In genomic region chr13:50991624-50992610, GRCh38 we compare ENCODE assay signal across 9 cellular contexts.
A peak's percentile ranks its signal among the peaks of the same experiment; 100 is the strongest.
DNase-seq lines count a peak whose midpoint lies in the region; ATAC-seq, FAIRE-seq and TF ChIP-seq lines count a peak whose summit lies in the region.
"Had no signal": no experiment of that assay in that cellular context is flagged by ENCODE, and none has a peak within 500 bp of the region (broad histone marks: within the 10 kb centered on the region; RNA-seq: fewer than 3 reads in every experiment).

No MANE protein-coding gene starts in this region.

- DNase-seq in effector memory CD8-positive, alpha-beta T cell: no peak
- DNase-seq in H7 (no peak), D341Med (ENCODE audit: low spot score) (no peak), kidney (no peak)
- no peak for DNase-seq in activated effector memory CD4-positive, alpha-beta T cell treated with anti-CD3 and anti-CD28 coated beads, Interleukin-2, amount 50 U/mL, for 16 hours

- H3K27ac ChIP-seq in KOPT-K1 (ENCODE audit: low read depth, low read length, poor library complexity, severe bottlenecking) (peak overlapping the region; percentile 80), kidney (ENCODE audit: low read depth in 2 of 2, low read length in 2 of 2) (no peak overlapping the region)

- H3K36me3 ChIP-seq in KOPT-K1 (ENCODE audit: insufficient read depth, low read length): no peaks in the 10 kb centered on the region
- no peaks in the 10 kb centered on the region for H3K36me3 ChIP-seq in H7 (replicated peaks; ENCODE audit: control insufficient read depth, insufficient read depth, low read length)
- no peaks in the 10 kb centered on the region for H3K36me3 ChIP-seq in kidney (ENCODE audit: control insufficient read depth in 1 of 2, insufficient read depth in 2 of 2, low read length in 2 of 2)

- peak overlapping the region; percentile 84 for H3K27ac Mint-ChIP-seq in effector memory CD8-positive, alpha-beta T cell

- FAIRE-seq in kidney (lab: Jason Lieb, UNC): no peak
- FAIRE-seq: colon had no signal

- H3K36me3 Mint-ChIP-seq in effector memory CD8-positive, alpha-beta T cell (ENCODE audit: insufficient read depth): no peaks in the 10 kb centered on the region

- intact Hi-C loops in kidney (cut with DNase I): no loop called here

- H3K9me3 Mint-ChIP-seq in effector memory CD8-positive, alpha-beta T cell: peaks cover 0 to 2% of the 10 kb centered on the region in 2 donors

- ATAC-seq in GM18511 (IDR thresholded peaks at IDR 0.05; ENCODE audit: unreplicated experiment) (peak; percentile 87), GM21526 (IDR thresholded peaks at IDR 0.05; ENCODE audit: low FRiP score, unreplicated experiment) (peak; percentile 77)
- peak; percentile 76 for ATAC-seq in effector memory CD8-positive, alpha-beta T cell (replicated peaks)

- H3K9ac ChIP-seq in kidney (ENCODE audit: low read length in 2 of 2): no peak overlapping the region

- TF ChIP-seq CTCF in kidney (IDR thresholded peaks at IDR 0.05; ENCODE audit: borderline replicate concordance, extremely low read depth, insufficient read depth): no peak

- H3K4me1 Mint-ChIP-seq in effector memory CD8-positive, alpha-beta T cell (ENCODE audit: low read depth in 2 of 2): peaks cover 8 to 17% of the 10 kb centered on the region in 2 donors

- H3K27me3 Mint-ChIP-seq in effector memory CD8-positive, alpha-beta T cell: no peaks in the 10 kb centered on the region

- H3K4me3 Mint-ChIP-seq in effector memory CD8-positive, alpha-beta T cell: peak overlapping the region; percentile 60 to 67

- peaks cover 3 to 5% of the 10 kb centered on the region in 2 donors for H3K4me1 ChIP-seq in kidney (ENCODE audit: control insufficient read depth in 1 of 2, insufficient read depth in 1 of 2, low read depth in 1 of 2, low read length in 2 of 2)

- no peak overlapping the region for H3K4me3 ChIP-seq in H7 (ENCODE audit: insufficient read depth, low read depth, low read length)
- no peak overlapping the region for H3K4me3 ChIP-seq in kidney (ENCODE audit: low read length in 2 of 2)

- H3K27me3 ChIP-seq in H7 (ENCODE audit: control insufficient read depth, insufficient read depth, low read length): peaks cover 5% of the 10 kb centered on the region

- H3K9me3 ChIP-seq in KOPT-K1 (ENCODE audit: insufficient read depth, low read length, poor library complexity, severe bottlenecking) (no peaks in the 10 kb centered on the region), kidney (ENCODE audit: control insufficient read depth in 1 of 2, low read length in 2 of 2) (no peaks in the 10 kb centered on the region)
